In the genomic region with DNA sequence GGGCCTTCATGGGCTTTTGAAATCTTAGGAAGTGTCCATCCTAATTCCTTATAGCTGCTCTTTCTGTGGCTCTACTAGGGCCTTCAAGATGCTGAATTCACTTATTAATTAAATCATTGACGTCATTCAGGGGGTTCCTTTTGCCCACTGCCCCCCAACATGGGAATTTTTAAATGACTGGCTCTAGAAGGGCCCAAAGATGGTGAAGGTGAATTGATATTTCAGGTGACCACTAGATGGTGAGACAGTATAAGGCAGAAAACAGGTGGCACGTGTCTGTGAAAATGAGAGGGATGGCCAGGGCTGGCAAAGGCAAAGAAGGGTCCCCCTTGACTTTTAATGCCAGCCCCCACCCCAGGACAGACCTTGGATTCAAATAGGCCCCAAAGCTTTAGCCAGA, we compare ENCODE assay signal across 1 cellular context.
TF ChIP-seq lines count a peak whose summit lies in the region.

No MANE protein-coding gene starts in this region.

TF ChIP-seq in H1, 55 proteins besides CTCF, POLR2A, EP300 and RAD21:
- no peak for TF ChIP-seq USF2 (IDR thresholded peaks at IDR 0.05; ENCODE audit: low read length)
- TF ChIP-seq TBP (IDR thresholded peaks at IDR 0.05; ENCODE audit: low read depth, low read length): no peak
- TF ChIP-seq KDM5A (IDR thresholded peaks at IDR 0.05; ENCODE audit: low read length): no peak
- no peak for TF ChIP-seq GTF2F1 (IDR thresholded peaks at IDR 0.05; ENCODE audit: borderline replicate concordance, low read depth, low read length)
- no peak for TF ChIP-seq KDM4A (IDR thresholded peaks at IDR 0.05; ENCODE audit: low read depth, low read length, severe bottlenecking)
